Comparison of ENCODE assay signal across 8 cellular contexts in genomic region chr1:206766251-206766856, GRCh38. TPM values are rescaled to one million over a fixed set of nuclear protein-coding genes. Genes with fewer than 3 reads are reported as not detected.
A peak's percentile ranks its signal among the peaks of the same experiment; 100 is the strongest.
DNase-seq lines count a peak whose midpoint lies in the region; ATAC-seq and TF ChIP-seq lines count a peak whose summit lies in the region.

No MANE protein-coding gene starts in this region.

- peak; percentile 33 for TF ChIP-seq POLR2A in GM18505 (IDR thresholded peaks at IDR 0.05; ENCODE audit: borderline replicate concordance, extremely low read depth, insufficient read depth, insufficient read length)

- DNase-seq in RPMI7951 (ENCODE audit: low read depth) (peak; percentile 98), left colon (peak; percentile 41 to 52), superior temporal gyrus (ENCODE audit: extremely low spot score) (no peak), 8988T (no peak)
- DNase-seq in activated naive CD4-positive, alpha-beta T cell (lab: John Stamatoyannopoulos, UW), result peak in 3 of 4 experiments; percentile 14 to 43 (median 40)
- peak; percentile 43 to 50 for DNase-seq in stimulated activated CD8-positive, alpha-beta memory T cell treated with anti-CD3 and anti-CD28 coated beads, Interleukin-2, amount 100 ng/mL, for 1 hour (ENCODE audit: low read depth in 2 of 2)

- ATAC-seq in GM18505 (IDR thresholded peaks at IDR 0.05; ENCODE audit: unreplicated experiment) (peak; percentile 35), HG02943 (IDR thresholded peaks at IDR 0.05; ENCODE audit: low read depth, unreplicated experiment) (peak; percentile 53), left colon (peak; percentile 39)

- intact Hi-C loops in left colon (cut with DNase I, micrococcal nuclease), result no loop called here

RNA-seq across cellular contexts. Expression of gene IL19, which starts 4.2 kb away (rescaled TPM):
- total RNA-seq in RPMI7951 (2014; rRNA removed; shearing (Covaris generic)), result 0.24 TPM in 1 of 2 replicates, not detected in the other
- total RNA-seq in left colon, result not detected

RNA-seq across cellular contexts. Expression of gene IL10, which starts 5.9 kb away (rescaled TPM):
- not detected in 2 replicates for total RNA-seq in RPMI7951 (2014; rRNA removed; shearing (Covaris generic))
- total RNA-seq in left colon, result 1 to 10 TPM; 1.1 to 1.5 TPM

Comparison
In these comparisons a context has a peak if more than half of its experiments do, and no peak if none do; other contexts are left out.
1. DNase-seq: peak in RPMI7951 (single experiment), activated naive CD4-positive, alpha-beta T cell (3 of 4), left colon (2 of 2) and stimulated activated CD8-positive, alpha-beta memory T cell treated with anti-CD3 and anti-CD28 coated beads, Interleukin-2, amount 100 ng/mL, for 1 hour (2 of 2); none in superior temporal gyrus (single experiment) and 8988T (single experiment).
2. Peak in every context shown above with its lines, with median percentiles within 50 percentile points of each other: ATAC-seq.